ENCODE assay signal across 1 cellular context in genomic region chr5:75568202-75568601, GRCh38.
TF ChIP-seq lines count a peak whose summit lies in the region.

No MANE protein-coding gene starts in this region.

TF ChIP-seq in GM12878, 131 proteins besides CTCF, POLR2A, EP300 and RAD21:
- TF ChIP-seq EED (IDR thresholded peaks at IDR 0.05; ENCODE audit: low read depth) (no peak), POU2F2 (IDR thresholded peaks at IDR 0.05; ENCODE audit: borderline replicate concordance, low read depth, low read length) (no peak), RBBP5 (conservative IDR thresholded peaks at IDR 0.05) (no peak), IRF4 (IDR thresholded peaks at IDR 0.05; ENCODE audit: low read depth, low read length) (0 out of 2 replicates have a peak, but pooled peaks have one; percentile 21), BHLHE40 (IDR thresholded peaks at IDR 0.05; ENCODE audit: borderline replicate concordance in 1 of 2, low read depth in 2 of 2, low read length in 1 of 2) (no peak), HCFC1 (IDR thresholded peaks at IDR 0.05; ENCODE audit: low read length) (peak; percentile 54), LARP7 (IDR thresholded peaks at IDR 0.05) (no peak), ZZZ3 (IDR thresholded peaks at IDR 0.05; ENCODE audit: control insufficient read depth, insufficient read length, low read depth) (no peak), NR2C1 (IDR thresholded peaks at IDR 0.05) (no peak), SIX5 (IDR thresholded peaks at IDR 0.05; ENCODE audit: low read depth, low read length, severe bottlenecking) (peak; percentile 51), MAX (IDR thresholded peaks at IDR 0.05; ENCODE audit: low read depth, low read length) (no peak), GABPA (IDR thresholded peaks at IDR 0.05; ENCODE audit: low read depth) (0 out of 2 replicates have a peak, but pooled peaks have one; percentile 17), ETV6 (conservative IDR thresholded peaks at IDR 0.05 in 1 of 2, IDR thresholded peaks at IDR 0.05 in 1 of 2; ENCODE audit: borderline replicate concordance in 1 of 2, low read depth in 1 of 2) (peak in 1 of 2 experiments; percentile 21; a peak in 1 of 4 replicates), JUNB (IDR thresholded peaks at IDR 0.05) (peak; percentile 39), PML (IDR thresholded peaks at IDR 0.05; ENCODE audit: low read length) (no peak), YY1 (IDR thresholded peaks at IDR 0.05; ENCODE audit: low read depth, low read length) (peak; percentile 10; the same call in 1 of the 2 replicates)
